ENCODE assay signal across 7 cellular contexts in the genomic region with DNA sequence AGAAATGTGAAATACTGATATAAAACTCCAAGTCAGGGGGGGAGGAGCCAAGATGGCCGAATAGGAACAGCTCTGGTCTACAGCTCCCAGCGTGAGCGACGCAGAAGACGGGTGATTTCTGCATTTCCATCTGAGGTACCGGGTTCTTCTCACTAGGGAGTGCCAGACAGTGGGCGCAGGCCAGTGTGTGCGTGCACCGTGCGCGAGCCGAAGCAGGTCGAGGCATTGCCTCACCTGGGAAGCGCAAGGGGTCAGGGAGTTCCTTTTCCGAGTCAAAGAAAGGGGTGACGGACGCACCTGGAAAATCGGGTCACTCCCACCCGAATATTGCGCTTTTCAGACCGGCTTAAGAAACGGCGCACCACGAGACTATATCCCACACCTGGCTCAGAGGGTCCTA.
A peak's percentile ranks its signal among the peaks of the same experiment; 100 is the strongest.
DNase-seq lines count a peak whose midpoint lies in the region; TF ChIP-seq lines count a peak whose summit lies in the region.
"Not testable (repeated sequence)": the region's sequence is repeated elsewhere in the genome, so short reads cannot be mapped to it uniquely, and the experiment has no call there.

No MANE protein-coding gene starts in this region.

- H3T11ph ChIP-seq in H9 (ENCODE audit: low read length): not testable (repeated sequence)

- H3K4me1 Mint-ChIP-seq in H9; osteocyte (ENCODE audit: unreplicated experiment); type B pancreatic cell (ENCODE audit: unreplicated experiment): not testable (repeated sequence)

- WGBS in H9 (ENCODE audit: extremely low coverage, insufficient read length, low lambda C conversion rate): no CpG with 5 or more reads among the region's 24 CpGs

- H3K9me3 ChIP-seq in H9 (ENCODE audit: control insufficient read depth, low read depth, low read length); SK-N-MC (ENCODE audit: low read depth, low read length): not testable (repeated sequence)

- peaks cover 0 to 11% (median 7%) of the 10 kb centered on the region in 3 experiments; a peak in 4 of 7 replicates for H3K36me3 Mint-ChIP-seq in H9 (ENCODE audit: insufficient read depth in 1 of 3, low read depth in 3 of 3)
- H3K36me3 Mint-ChIP-seq in osteocyte (ENCODE audit: unreplicated experiment); type B pancreatic cell: not testable (repeated sequence)

- H3K27ac Mint-ChIP-seq in H9 (peak overlapping the region; percentile 85 to 93 (median 90); a peak in 5 of 7 replicates), osteocyte (ENCODE audit: unreplicated experiment) (peak overlapping the region; percentile 38)
- not testable (repeated sequence) for H3K27ac Mint-ChIP-seq in type B pancreatic cell

- not testable (repeated sequence) for H2AFZ ChIP-seq in H9 (ENCODE audit: low read length)

- H3K4ac ChIP-seq in H9 (ENCODE audit: low read depth, low read length): not testable (repeated sequence)

- H4K20me1 ChIP-seq in H9 (ENCODE audit: control insufficient read depth, insufficient read depth, insufficient read length): not testable (repeated sequence)

- not testable (repeated sequence) for H2BK20ac ChIP-seq in H9 (ENCODE audit: low read depth, low read length, poor library complexity, severe bottlenecking)

- H3K27ac ChIP-seq in 22Rv1 (peak overlapping the region; percentile 42; the same call in 1 of the 2 replicates), SK-N-MC (peak overlapping the region; percentile 51; the same call in 1 of the 2 replicates), epithelial cell of prostate (peak overlapping the region; percentile 23)
- not testable (repeated sequence) for H3K27ac ChIP-seq in H9 (ENCODE audit: insufficient read length, low read depth, low read length)

- not testable (repeated sequence) for H3K9ac ChIP-seq in H9 (ENCODE audit: extremely low read depth, insufficient read length, low read length); SK-N-MC (ENCODE audit: insufficient read length)

- H2AK5ac ChIP-seq in H9 (ENCODE audit: insufficient read length, low read length): not testable (repeated sequence)

- not testable (repeated sequence) for H4K8ac ChIP-seq in H9 (replicated peaks; ENCODE audit: insufficient read length, low read depth, low read length)

- not testable (repeated sequence) for H3K27me3 Mint-ChIP-seq in H9 (ENCODE audit: low read depth); osteocyte (ENCODE audit: unreplicated experiment); type B pancreatic cell

- H3K23ac ChIP-seq in H9 (ENCODE audit: insufficient read length, low read depth, low read length): not testable (repeated sequence)

- H3K4me2 ChIP-seq in H9 (ENCODE audit: insufficient read depth, insufficient read length, low read length): not testable (repeated sequence)

- H3K36me3 ChIP-seq in SK-N-MC (ENCODE audit: insufficient read depth, low read length): not testable (repeated sequence)

- not testable (repeated sequence) for H2BK15ac ChIP-seq in H9 (ENCODE audit: low read depth, low read length)

- H3K79me1 ChIP-seq in H9 (ENCODE audit: insufficient read depth, low read depth, low read length, poor library complexity, severe bottlenecking): not testable (repeated sequence)

- not testable (repeated sequence) for DNase-seq in H9; SK-N-MC (ENCODE audit: low read depth, low spot score); epithelial cell of prostate (ENCODE audit: low read depth, low spot score); osteocyte (ENCODE audit: extremely low spot score, unreplicated experiment); type B pancreatic cell (ENCODE audit: extremely low spot score, unreplicated experiment)
- peak; percentile 8 for DNase-seq in NCI-H2029 treated with DMSO at 0.1 percent for 48 hours (lab: John Stamatoyannopoulos, UW)

- not testable (repeated sequence) for H4K91ac ChIP-seq in H9 (ENCODE audit: insufficient read length, low read depth, low read length)

- H2BK12ac ChIP-seq in H9 (ENCODE audit: insufficient read length, low read depth, low read length): not testable (repeated sequence)

- not testable (repeated sequence) for H3K4me1 ChIP-seq in H9 (ENCODE audit: insufficient read depth, low read length)

- H3K4me3 Mint-ChIP-seq in H9 (peak overlapping the region; percentile 40 to 47; a peak in 3 of 5 replicates), osteocyte (ENCODE audit: unreplicated experiment) (peak overlapping the region; percentile 63), type B pancreatic cell (peak overlapping the region; percentile 66)

- not testable (repeated sequence) for H2BK5ac ChIP-seq in H9 (ENCODE audit: insufficient read length, low read length)

- not testable (repeated sequence) for H3K79me2 ChIP-seq in H9 (ENCODE audit: insufficient read depth, low read length)

- not testable (repeated sequence) for H3K27me3 ChIP-seq in H9 (ENCODE audit: insufficient read depth, low read length)

- not testable (repeated sequence) for TF ChIP-seq CTCF in 22Rv1 (IDR thresholded peaks at IDR 0.05); H9 (conservative IDR thresholded peaks at IDR 0.05); osteocyte (IDR thresholded peaks at IDR 0.05); type B pancreatic cell (conservative IDR thresholded peaks at IDR 0.05)

- not testable (repeated sequence) for H3K56ac ChIP-seq in H9 (ENCODE audit: insufficient read length, low read depth, low read length)

- not testable (repeated sequence) for H3K14ac ChIP-seq in H9 (ENCODE audit: insufficient read depth, low read length)

- not testable (repeated sequence) for H3K4me3 ChIP-seq in SK-N-MC

- H4K5ac ChIP-seq in H9 (ENCODE audit: insufficient read length, low read depth, low read length): not testable (repeated sequence)

- not testable (repeated sequence) for H3K23me2 ChIP-seq in H9 (ENCODE audit: insufficient read length, low read depth, low read length, poor library complexity, severe bottlenecking)

- not testable (repeated sequence) for H3K9me3 Mint-ChIP-seq in H9; osteocyte (ENCODE audit: unreplicated experiment); type B pancreatic cell

- not testable (repeated sequence) for H2BK120ac ChIP-seq in H9 (ENCODE audit: low read depth, low read length, poor library complexity, severe bottlenecking)

- not testable (repeated sequence) for H3K18ac ChIP-seq in H9 (ENCODE audit: insufficient read length, low read depth, low read length)
